In the genomic region with DNA sequence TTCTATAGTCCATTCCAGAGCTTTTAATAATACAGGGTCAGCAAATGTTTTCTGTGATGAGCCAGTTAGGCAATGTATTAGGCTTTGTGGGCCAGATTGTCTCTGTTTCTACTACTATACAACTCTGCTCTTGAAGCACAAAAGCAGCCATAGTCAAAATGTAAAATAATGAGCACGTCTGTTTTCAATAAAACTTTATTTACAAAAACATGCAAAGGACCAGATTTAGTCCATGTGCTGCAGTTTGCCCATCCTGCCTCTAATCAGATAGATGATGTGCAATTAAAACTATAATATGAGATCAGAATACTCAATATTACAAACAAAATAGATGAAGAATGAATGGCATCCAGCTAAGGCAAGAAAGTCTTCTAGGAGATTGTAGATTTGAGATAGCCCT, we compare ENCODE assay signal across 19 cellular contexts.
DNase-seq lines count a peak whose midpoint lies in the region; ATAC-seq, FAIRE-seq and TF ChIP-seq lines count a peak whose summit lies in the region.
"Had no signal": no experiment of that assay in that cellular context is flagged by ENCODE, and none has a peak within 500 bp of the region (broad histone marks: within the 10 kb centered on the region; RNA-seq: fewer than 3 reads in every experiment).

No MANE protein-coding gene starts in this region.

- no peaks in the 10 kb centered on the region for H3K4me1 Mint-ChIP-seq in activated CD8-positive, alpha-beta T cell treated with anti-CD3 and anti-CD28 coated beads for 36 hours (ENCODE audit: low read depth)
- H3K4me1 Mint-ChIP-seq: B cell, GM23338, H9 had no signal

- peak overlapping the region; percentile 35; the same call in 1 of the 2 replicates for H3K14ac ChIP-seq in IMR-90 (replicated peaks; ENCODE audit: low read depth, low read length)

- no peak overlapping the region for H2AK9ac ChIP-seq in IMR-90 (replicated peaks; ENCODE audit: low read depth, low read length, poor library complexity)

- no peaks in the 10 kb centered on the region for H3K9me3 ChIP-seq in A549
- H3K9me3 ChIP-seq in IMR-90 (ENCODE audit: control insufficient read depth, insufficient read depth, low read length), result 0 out of 2 replicates have a peak, but pooled peaks cover 2% of the 10 kb centered on the region
- H3K9me3 ChIP-seq in GM12878 (replicated peaks; ENCODE audit: control insufficient read depth, insufficient read depth, low read length), result no peaks in the 10 kb centered on the region
- H3K9me3 ChIP-seq: BLaER1, Caco-2 had no signal

- intact Hi-C loops in IMR-90 (cut with micrococcal nuclease), result no loop called here
- intact Hi-C loops in GM12878 (cut with micrococcal nuclease; ENCODE audit: unreplicated experiment), result no loop called here
- intact Hi-C loops in activated CD8-positive, alpha-beta T cell treated with anti-CD3 and anti-CD28 coated beads for 36 hours (cut with micrococcal nuclease), result no loop called here

- H3K27ac Mint-ChIP-seq in activated CD8-positive, alpha-beta T cell treated with anti-CD3 and anti-CD28 coated beads for 36 hours, result no peak overlapping the region
- H3K27ac Mint-ChIP-seq: B cell; CD4-positive, CD25-positive, alpha-beta regulatory T cell; CD8-positive, alpha-beta T cell; GM23338; H9 had no signal

- H3K9ac ChIP-seq in IMR-90 (ENCODE audit: low read depth, low read length) (no peak overlapping the region), GM12878 (ENCODE audit: control insufficient read depth, insufficient read depth, low read length) (no peak overlapping the region)
- H3K9ac ChIP-seq: BLaER1 had no signal

- H3K27ac ChIP-seq in A549 (no peak overlapping the region), IMR-90 (ENCODE audit: insufficient read depth, low read length) (no peak overlapping the region), GM12878 (ENCODE audit: control insufficient read depth, insufficient read depth) (no peak overlapping the region)
- H3K27ac ChIP-seq: BLaER1, C4-2B had no signal

- H4K91ac ChIP-seq in IMR-90 (ENCODE audit: insufficient read depth, low read depth, low read length), result no peak overlapping the region

- H3K18ac ChIP-seq in IMR-90 (ENCODE audit: low read depth, low read length), result peak overlapping the region; percentile 30; the same call in 1 of the 2 replicates

- dilution Hi-C loops in IMR-90 (cut with HindIII; ENCODE audit: low sequenced_read_pairs, unreplicated experiment), result no loop called here

- H2AFZ ChIP-seq in IMR-90 (replicated peaks; ENCODE audit: low read length, poor library complexity), result no peak overlapping the region
- no peak overlapping the region for H2AFZ ChIP-seq in GM12878 (ENCODE audit: control insufficient read depth, low read depth, low read length)
- H2AFZ ChIP-seq: GM23338 had no signal

- H3K23ac ChIP-seq in IMR-90 (ENCODE audit: low read depth, low read length), result no peak overlapping the region

- FAIRE-seq in A549 (lab: Jason Lieb, UNC), result peak; percentile 86
- FAIRE-seq in GM12878 (lab: Jason Lieb, UNC), result no peak
- FAIRE-seq: G401.6 had no signal

- no peaks in the 10 kb centered on the region for H4K20me1 ChIP-seq in IMR-90 (ENCODE audit: insufficient read depth, low read length)
- H4K20me1 ChIP-seq in GM12878 (ENCODE audit: control insufficient read depth, insufficient read depth), result no peaks in the 10 kb centered on the region
- H4K20me1 ChIP-seq: BLaER1 had no signal

- peak overlapping the region; percentile 67 for H2BK5ac ChIP-seq in IMR-90 (ENCODE audit: low read depth, low read length, poor library complexity, severe bottlenecking)

- H2AK5ac ChIP-seq in IMR-90 (ENCODE audit: low read depth, low read length), result no peak overlapping the region

- no peaks in the 10 kb centered on the region for H3K9me3 Mint-ChIP-seq in activated CD8-positive, alpha-beta T cell treated with anti-CD3 and anti-CD28 coated beads for 36 hours
- H3K9me3 Mint-ChIP-seq: CD8-positive, alpha-beta T cell; GM23338 had no signal

- H3K79me2 ChIP-seq in GM12878 (ENCODE audit: control insufficient read depth, insufficient read depth, low read length), result no peaks in the 10 kb centered on the region

- no peak for TF ChIP-seq EP300 in A549 (IDR thresholded peaks at IDR 0.05)
- no peak for TF ChIP-seq EP300 in GM12878 (IDR thresholded peaks at IDR 0.05; ENCODE audit: borderline replicate concordance in 1 of 2, control insufficient read depth in 1 of 2, low read depth in 2 of 2, low read length in 2 of 2)

- DNase-seq in A549 (ENCODE audit: low read depth in 1 of 2, low spot score in 1 of 2) (no peak), IMR-90 (no peak), GM12878 (ENCODE audit: low read depth, low spot score) (no peak)
- DNase-seq in activated CD8-positive, alpha-beta T cell treated with anti-CD3 and anti-CD28 coated beads for 36 hours, result no peak
- DNase-seq in activated CD4-positive, alpha-beta T cell treated with anti-CD3 and anti-CD28 coated beads for 48 hours, result no peak
- DNase-seq: 8988T; Caco-2; CD4-positive, CD25-positive, alpha-beta regulatory T cell; CD8-positive, alpha-beta T cell; DMS153; DND-41; H9 had no signal

- in situ Hi-C loops in IMR-90 (cut with MboI; ENCODE audit: low sequenced_read_pairs) (no loop called here), GM12878 (cut with MboI) (no loop called here)

- H3K9me1 ChIP-seq in IMR-90 (ENCODE audit: insufficient read depth, low read length), result no peaks in the 10 kb centered on the region

- H3K56ac ChIP-seq in IMR-90 (ENCODE audit: extremely low read depth, insufficient read depth, low read length), result no peak overlapping the region

- no peak for TF ChIP-seq CTCF in A549 (IDR thresholded peaks at IDR 0.05)
- TF ChIP-seq CTCF in IMR-90 (conservative IDR thresholded peaks at IDR 0.05; ENCODE audit: low read depth, low read length), result no peak
- TF ChIP-seq CTCF in GM12878 (IDR thresholded peaks at IDR 0.05 in 2 of 3, conservative IDR thresholded peaks at IDR 0.05 in 1 of 3; ENCODE audit: control insufficient read depth in 2 of 3, extremely low read depth in 1 of 3, insufficient read depth in 1 of 3, low read depth in 3 of 3, low read length in 3 of 3), result no peak
- no peak for TF ChIP-seq CTCF in activated CD8-positive, alpha-beta T cell treated with anti-CD3 and anti-CD28 coated beads for 36 hours (IDR thresholded peaks at IDR 0.05)

- 0 out of 2 replicates have a peak overlapping the region, but pooled peaks have one; percentile 35 for H2BK120ac ChIP-seq in IMR-90 (ENCODE audit: low read depth, low read length)

- TF ChIP-seq RAD21 in A549 (conservative IDR thresholded peaks at IDR 0.05 in 1 of 2, IDR thresholded peaks at IDR 0.05 in 1 of 2), result no peak
- TF ChIP-seq RAD21 in IMR-90 (IDR thresholded peaks at IDR 0.05; ENCODE audit: low read length), result no peak
- no peak for TF ChIP-seq RAD21 in GM12878 (IDR thresholded peaks at IDR 0.05; ENCODE audit: insufficient read depth, low read depth, low read length)

- no peaks in the 10 kb centered on the region for H3K79me1 ChIP-seq in IMR-90 (ENCODE audit: low read depth in 1 of 2, low read length in 2 of 2)

- H4K5ac ChIP-seq in IMR-90 (ENCODE audit: low read depth, low read length), result no peak overlapping the region

- no peak overlapping the region for H4K8ac ChIP-seq in IMR-90 (ENCODE audit: low read depth in 2 of 2, low read length in 2 of 2)

- H3K4me3 ChIP-seq in A549, result no peak overlapping the region
- H3K4me3 ChIP-seq in IMR-90 (ENCODE audit: insufficient read depth, low read depth, low read length), result no peak overlapping the region
- no peak overlapping the region for H3K4me3 ChIP-seq in GM12878
- H3K4me3 ChIP-seq: BLaER1, GM23338 had no signal

- H3K4me1 ChIP-seq in A549 (peaks cover 24% of the 10 kb centered on the region), IMR-90 (ENCODE audit: control insufficient read depth, insufficient read depth, low read length) (peaks cover 2% of the 10 kb centered on the region; the same call in 1 of the 2 replicates), GM12878 (ENCODE audit: control insufficient read depth, insufficient read depth, low read length) (no peaks in the 10 kb centered on the region)
- H3K4me1 ChIP-seq: BLaER1, Caco-2 had no signal

- 56% methylated on average over 1 of the region's 1 CpG for WGBS in A549 (ENCODE audit: missing lambda C conversion rate)
- no CpG with 5 or more reads among the region's 1 CpG for whole genome bisulfite sequencing in IMR-90 (ENCODE audit: extremely low coverage in 2 of 2, insufficient read length in 1 of 2), 2 experiments
- WGBS in GM12878 (ENCODE audit: insufficient coverage, insufficient replicate concordance, low lambda C conversion rate, missing lambda C conversion rate), result 0% methylated on average over 1 of the region's 1 CpG

- CTCF ChIA-PET in A549 (lab: Yijun Ruan, JAX), result interaction anchor here (0.7 kb wide), 1 partner anchor 745 kb away, joined by 3 read pairs; no protein-coding TSS in a partner anchor
- CTCF ChIA-PET in IMR-90 (lab: Yijun Ruan, JAX), result no interaction called here
- CTCF ChIA-PET in GM12878 (lab: Yijun Ruan, JAX), result no interaction called here
- CTCF ChIA-PET in activated CD8-positive, alpha-beta T cell treated with anti-CD3 and anti-CD28 coated beads for 36 hours (lab: Charles Lee), result no interaction called here

- SMC1A ChIA-PET in GM12878 (lab: Charles Lee; ENCODE audit: uncharacterized antibody, unreplicated experiment), result interaction anchor here (0.9 kb wide), 1 partner anchor 239 kb away, joined by 3 read pairs; no protein-coding TSS in a partner anchor

- H3K36me3 ChIP-seq in IMR-90 (ENCODE audit: control insufficient read depth, insufficient read depth, low read length), result no peaks in the 10 kb centered on the region
- H3K36me3 ChIP-seq in GM12878 (ENCODE audit: control insufficient read depth in 2 of 2, insufficient read depth in 2 of 2, low read length in 1 of 2), result no peaks in the 10 kb centered on the region
- H3K36me3 ChIP-seq: BLaER1 had no signal

- H3K27me3 Mint-ChIP-seq in activated CD8-positive, alpha-beta T cell treated with anti-CD3 and anti-CD28 coated beads for 36 hours, result peaks cover 4% of the 10 kb centered on the region
- H3K27me3 Mint-ChIP-seq: B cell; CD4-positive, CD25-positive, alpha-beta regulatory T cell had no signal

- H3K4me3 Mint-ChIP-seq in activated CD8-positive, alpha-beta T cell treated with anti-CD3 and anti-CD28 coated beads for 36 hours, result no peak overlapping the region
- H3K4me3 Mint-ChIP-seq: B cell; CD4-positive, CD25-positive, alpha-beta regulatory T cell; CD8-positive, alpha-beta T cell; GM23338; H9 had no signal

- H3K27me3 ChIP-seq in IMR-90 (ENCODE audit: control insufficient read depth, insufficient read depth, low read length), result no peaks in the 10 kb centered on the region
- H3K27me3 ChIP-seq in GM12878 (replicated peaks in 1 of 2; ENCODE audit: control insufficient read depth in 2 of 2, insufficient read depth in 2 of 2, low read length in 1 of 2), result no peaks in the 10 kb centered on the region

- TF ChIP-seq POLR2A in A549 (IDR thresholded peaks at IDR 0.05; ENCODE audit: low read length) (no peak), IMR-90 (IDR thresholded peaks at IDR 0.05; ENCODE audit: low read depth, low read length) (no peak), GM12878 (IDR thresholded peaks at IDR 0.05; ENCODE audit: low read depth, low read length) (no peak)

- RAD21 ChIA-PET in GM12878 (lab: Charles Lee; ENCODE audit: unreplicated experiment), result no interaction called here

- H3K4me2 ChIP-seq in A549 (no peak overlapping the region), IMR-90 (ENCODE audit: low read depth, low read length) (no peak overlapping the region), GM12878 (ENCODE audit: control insufficient read depth, insufficient read depth) (no peak overlapping the region)
- H3K4me2 ChIP-seq: BLaER1, GM23338 had no signal

- no peaks in the 10 kb centered on the region for H3K36me3 Mint-ChIP-seq in activated CD8-positive, alpha-beta T cell treated with anti-CD3 and anti-CD28 coated beads for 36 hours (ENCODE audit: low read depth)
- H3K36me3 Mint-ChIP-seq: CD4-positive, CD25-positive, alpha-beta regulatory T cell; CD8-positive, alpha-beta T cell had no signal

- peak overlapping the region; percentile 39; the same call in 1 of the 2 replicates for H2BK20ac ChIP-seq in IMR-90 (ENCODE audit: low read depth, low read length)

- no TSS peak for BruUV-seq in IMR-90 (replicated peaks; lab: Mats Ljungman, UMichigan)
- no TSS peak for BruUV-seq in GM12878 (replicated peaks; lab: Mats Ljungman, UMichigan)

- no peak overlapping the region for H2BK15ac ChIP-seq in IMR-90 (ENCODE audit: low read depth, low read length)

- POLR2A ChIA-PET in A549 (lab: Yijun Ruan, JAX), result no interaction called here
- POLR2A ChIA-PET in IMR-90 (lab: Charles Lee; ENCODE audit: unreplicated experiment), result no interaction called here
- POLR2A ChIA-PET in GM12878 (lab: Charles Lee), result no interaction called here
- POLR2A ChIA-PET in activated CD8-positive, alpha-beta T cell treated with anti-CD3 and anti-CD28 coated beads for 36 hours (lab: Charles Lee), result no interaction called here

- H3K4ac ChIP-seq in IMR-90 (ENCODE audit: low read depth, low read length), result no peak overlapping the region

- ATAC-seq in A549 (no peak), IMR-90 (ENCODE audit: low read depth) (no peak), GM12878 (no peak), HG03159 (IDR thresholded peaks at IDR 0.05; ENCODE audit: unreplicated experiment) (no peak)
- ATAC-seq in activated CD8-positive, alpha-beta T cell treated with anti-CD3 and anti-CD28 coated beads for 36 hours, result no peak
- ATAC-seq: CD8-positive, alpha-beta T cell; GM23338; HCT116 had no signal
